In genomic region chr1:101379939-101380338, GRCh38 we compare ENCODE assay signal across 13 cellular contexts.
DNase-seq lines count a peak whose midpoint lies in the region; ATAC-seq and TF ChIP-seq lines count a peak whose summit lies in the region.
"Had no signal": no experiment of that assay in that cellular context is flagged by ENCODE, and none has a peak within 500 bp of the region (broad histone marks: within the 10 kb centered on the region; RNA-seq: fewer than 3 reads in every experiment).

No MANE protein-coding gene starts in this region.

- H3K9me3 ChIP-seq in DND-41 (ENCODE audit: insufficient read depth, low read length, severe bottlenecking): no peaks in the 10 kb centered on the region

- H3K27me3 ChIP-seq in DND-41 (ENCODE audit: insufficient read depth, low read length, poor library complexity): no peaks in the 10 kb centered on the region

- H3K27ac ChIP-seq in DND-41 (ENCODE audit: low read length): peak overlapping the region; percentile 13; the same call in 1 of the 2 replicates

- TF ChIP-seq CTCF in DND-41 (IDR thresholded peaks at IDR 0.05; ENCODE audit: borderline replicate concordance, extremely low read depth, low read length, poor library complexity, severe bottlenecking): no peak

- H3K36me3 ChIP-seq in DND-41 (ENCODE audit: insufficient read depth, low read length): no peaks in the 10 kb centered on the region

- ATAC-seq in DND-41 (ENCODE audit: insufficient read depth, low read depth): peak; percentile 59; the same call in 2 of the 3 replicates
- peak; percentile 97 for ATAC-seq in GM19025 (IDR thresholded peaks at IDR 0.05; ENCODE audit: low read depth, unreplicated experiment)
- peak; percentile 95 for ATAC-seq in HG02678 (IDR thresholded peaks at IDR 0.05; ENCODE audit: unreplicated experiment)
- ATAC-seq in HG03565 (IDR thresholded peaks at IDR 0.05; ENCODE audit: unreplicated experiment): peak; percentile 91
- ATAC-seq: naive thymus-derived CD8-positive, alpha-beta T cell; Right ventricle myocardium inferior had no signal

- no peak overlapping the region for H3K4me3 ChIP-seq in DND-41 (ENCODE audit: low read depth in 1 of 2, low read length in 2 of 2)

- H3K79me2 ChIP-seq in DND-41 (ENCODE audit: insufficient read depth, low read length): no peaks in the 10 kb centered on the region

- no peak overlapping the region for H3K4me2 ChIP-seq in DND-41 (ENCODE audit: insufficient read depth, low read length)

- H3K9ac ChIP-seq in DND-41 (ENCODE audit: low read depth, low read length): no peak overlapping the region

- H2AFZ ChIP-seq in DND-41 (ENCODE audit: low read depth, low read length): no peak overlapping the region

- DNase-seq in DND-41 (no peak), AG20443 (ENCODE audit: low spot score) (no peak), NAMALWA (ENCODE audit: low spot score) (no peak), hepatic stellate cell (ENCODE audit: low spot score) (no peak), globus pallidus (ENCODE audit: low spot score) (no peak)
- DNase-seq: activated CD8-positive, alpha-beta memory T cell treated with anti-CD3 and anti-CD28 coated beads, Interleukin-2, amount 50 U/mL, for 48 hours; AML-193; naive thymus-derived CD8-positive, alpha-beta T cell; NCI-H1105 treated with DMSO at 0.1 percent for 48 hours had no signal

- H4K20me1 ChIP-seq in DND-41 (ENCODE audit: insufficient read depth, low read length): no peaks in the 10 kb centered on the region

- H3K4me1 ChIP-seq in DND-41 (ENCODE audit: insufficient read depth, low read length): peaks cover 48% of the 10 kb centered on the region
